ENCODE assay signal across 8 cellular contexts in the genomic region with DNA sequence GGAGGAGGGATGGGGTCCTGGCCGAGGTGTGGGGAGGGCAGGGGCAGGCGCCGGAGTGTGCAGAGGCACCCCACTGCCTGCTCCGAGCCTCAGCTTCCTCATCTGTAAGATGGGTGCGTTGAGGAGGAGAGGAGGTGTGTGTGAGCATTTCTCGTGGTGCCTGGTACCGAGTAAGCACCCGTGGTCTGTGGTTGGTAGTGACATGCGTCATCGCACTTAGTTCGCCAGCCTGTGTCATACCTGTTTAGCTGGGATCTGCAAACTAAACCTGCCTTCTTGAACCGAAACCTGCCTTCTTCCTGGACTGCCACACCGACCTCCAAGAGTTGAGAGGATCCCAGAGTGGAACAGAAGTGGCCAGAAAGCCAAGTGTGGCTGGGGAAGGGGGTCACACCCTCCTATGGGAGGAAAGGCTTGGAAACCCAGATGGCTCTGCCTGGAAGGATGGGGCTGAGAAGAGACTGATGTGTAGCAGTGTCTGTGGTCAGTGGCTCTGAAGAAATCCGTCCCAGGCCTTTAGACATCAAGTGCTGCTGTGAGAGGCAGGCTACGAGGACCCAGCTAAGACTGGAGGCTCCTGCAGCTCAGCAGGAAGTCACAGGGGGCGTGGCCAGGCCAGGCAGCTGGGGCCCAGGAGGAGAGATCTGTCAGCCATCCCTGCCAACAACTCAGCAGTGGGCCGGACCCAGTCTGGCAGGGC.
DNase-seq lines count a peak whose midpoint lies in the region; ATAC-seq and TF ChIP-seq lines count a peak whose summit lies in the region.

No MANE protein-coding gene starts in this region.

- H3K9me3 ChIP-seq in endodermal cell (ENCODE audit: control insufficient read depth, low read length): peaks cover 7% of the 10 kb centered on the region
- H3K9me3 ChIP-seq in neural progenitor cell (ENCODE audit: low read depth): no peaks in the 10 kb centered on the region
- H3K9me3 ChIP-seq in esophagus muscularis mucosa: no peaks in the 10 kb centered on the region

- peaks cover 21% of the 10 kb centered on the region for H3K36me3 ChIP-seq in endodermal cell (ENCODE audit: control insufficient read depth, insufficient read depth, low read length)
- H3K36me3 ChIP-seq in neural progenitor cell: no peaks in the 10 kb centered on the region
- peaks cover 0 to 19% (median 7%) of the 10 kb centered on the region in 4 donors for H3K36me3 ChIP-seq in esophagus muscularis mucosa

- POLR2A ChIA-PET in activated CD8-positive, alpha-beta T cell treated with anti-CD3 and anti-CD28 coated beads, Interleukin-2, amount 10 ng/mL, durations not matched to agents 7 days and 5 days (lab: Charles Lee): interaction anchor here (0.6 to 1.9 kb wide), 5 partner anchors 15 to 192 kb away, joined by 3 to 5 read pairs (median 4); no protein-coding TSS in a partner anchor

- H3K27ac Mint-ChIP-seq in activated CD8-positive, alpha-beta T cell treated with anti-CD3 and anti-CD28 coated beads, Interleukin-2, amount 10 ng/mL, durations not matched to agents 7 days and 5 days: no peak overlapping the region
- H3K27ac Mint-ChIP-seq in endodermal cell: no peak overlapping the region
- no peak overlapping the region for H3K27ac Mint-ChIP-seq in neural progenitor cell

- no peak for TF ChIP-seq EP300 in esophagus muscularis mucosa (IDR thresholded peaks at IDR 0.05)

- H3K27me3 ChIP-seq in endodermal cell (ENCODE audit: control insufficient read depth, insufficient read depth, low read length, poor library complexity, severe bottlenecking): no peaks in the 10 kb centered on the region
- no peaks in the 10 kb centered on the region for H3K27me3 ChIP-seq in neural progenitor cell
- H3K27me3 ChIP-seq in esophagus muscularis mucosa: no peaks in the 10 kb centered on the region

- no peak for TF ChIP-seq POLR2A in esophagus muscularis mucosa (IDR thresholded peaks at IDR 0.05; ENCODE audit: low read depth)

- CTCF ChIA-PET in activated CD8-positive, alpha-beta T cell treated with anti-CD3 and anti-CD28 coated beads, Interleukin-2, amount 10 ng/mL, durations not matched to agents 7 days and 5 days (lab: Charles Lee): interaction anchor here (1.0 to 1.5 kb wide), 7 partner anchors 15 to 251 kb away, joined by 3 to 5 read pairs (median 4); no protein-coding TSS in a partner anchor

- TF ChIP-seq CTCF in endodermal cell (conservative IDR thresholded peaks at IDR 0.05) (no peak), neural progenitor cell (IDR thresholded peaks at IDR 0.05) (no peak), esophagus muscularis mucosa (IDR thresholded peaks at IDR 0.05) (no peak)

- no peaks in the 10 kb centered on the region for H3K9me3 Mint-ChIP-seq in activated CD8-positive, alpha-beta T cell treated with anti-CD3 and anti-CD28 coated beads, Interleukin-2, amount 10 ng/mL, durations not matched to agents 7 days and 5 days (ENCODE audit: insufficient read depth)
- H3K9me3 Mint-ChIP-seq in endodermal cell (peaks cover 8% of the 10 kb centered on the region), neural progenitor cell (peaks cover 10% of the 10 kb centered on the region)

- WGBS in endodermal cell (ENCODE audit: insufficient coverage in 1 of 2, insufficient read length in 1 of 2), 2 experiments: 83 to 90% methylated on average over 13 to 17 of the region's 17 CpGs
- 70% methylated on average over 17 of the region's 17 CpGs for WGBS in esophagus muscularis mucosa

- H3K4me2 ChIP-seq in neural progenitor cell: no peak overlapping the region

- DNase-seq in A172 (ENCODE audit: low spot score) (peak; percentile 55), endodermal cell (peak; percentile 89), neural progenitor cell (ENCODE audit: low spot score) (peak; percentile 35), esophagus muscularis mucosa (ENCODE audit: extremely low spot score) (no peak)
- DNase-seq in activated CD8-positive, alpha-beta T cell treated with anti-CD3 and anti-CD28 coated beads, Interleukin-2, amount 10 ng/mL, durations not matched to agents 7 days and 5 days: peak; percentile 85

- H3K4me1 Mint-ChIP-seq in activated CD8-positive, alpha-beta T cell treated with anti-CD3 and anti-CD28 coated beads, Interleukin-2, amount 10 ng/mL, durations not matched to agents 7 days and 5 days (ENCODE audit: low read depth): peaks cover 14% of the 10 kb centered on the region
- H3K4me1 Mint-ChIP-seq in endodermal cell (peaks cover 36% of the 10 kb centered on the region), neural progenitor cell (peaks cover 19% of the 10 kb centered on the region)

- H3K9ac ChIP-seq in endodermal cell (ENCODE audit: extremely low read depth, low read length, poor library complexity, severe bottlenecking) (no peak overlapping the region), neural progenitor cell (no peak overlapping the region)

- peaks cover 3% of the 10 kb centered on the region for H3K79me2 ChIP-seq in neural progenitor cell (ENCODE audit: low read depth)

- peaks cover 45% of the 10 kb centered on the region for H4K20me1 ChIP-seq in neural progenitor cell (ENCODE audit: low read depth)

- peaks cover 15% of the 10 kb centered on the region for H3K4me1 ChIP-seq in endodermal cell (ENCODE audit: control insufficient read depth, insufficient read depth, low read length)
- peaks cover 20% of the 10 kb centered on the region for H3K4me1 ChIP-seq in neural progenitor cell
- H3K4me1 ChIP-seq in esophagus muscularis mucosa: peaks cover 39 to 62% (median 46%) of the 10 kb centered on the region in 4 donors

- no peak overlapping the region for H2AFZ ChIP-seq in neural progenitor cell (replicated peaks)

- intact Hi-C loops in esophagus muscularis mucosa (cut with DNase I): no loop called here

- H3K36me3 Mint-ChIP-seq in activated CD8-positive, alpha-beta T cell treated with anti-CD3 and anti-CD28 coated beads, Interleukin-2, amount 10 ng/mL, durations not matched to agents 7 days and 5 days (ENCODE audit: low read depth): peaks cover 18% of the 10 kb centered on the region
- H3K36me3 Mint-ChIP-seq in endodermal cell (ENCODE audit: low read depth) (peaks cover 29% of the 10 kb centered on the region), neural progenitor cell (peaks cover 14% of the 10 kb centered on the region)

- H3K27ac ChIP-seq in endodermal cell (ENCODE audit: low read depth, low read length) (no peak overlapping the region), neural progenitor cell (no peak overlapping the region), temporal lobe (ENCODE audit: low read depth, low read length) (peak overlapping the region; percentile 78), esophagus muscularis mucosa (replicated peaks in 1 of 4) (peak overlapping the region in 2 of 4 donors; percentile 45 to 51)

- ATAC-seq in GM19351 (IDR thresholded peaks at IDR 0.05; ENCODE audit: unreplicated experiment): peak; percentile 88
- peak; percentile 50 for ATAC-seq in HG03469 (IDR thresholded peaks at IDR 0.05; ENCODE audit: unreplicated experiment)
- peak; percentile 91 for ATAC-seq in activated CD8-positive, alpha-beta T cell treated with anti-CD3 and anti-CD28 coated beads, Interleukin-2, amount 10 ng/mL, durations not matched to agents 7 days and 5 days

- peak overlapping the region; percentile 55 for H3K4me3 Mint-ChIP-seq in activated CD8-positive, alpha-beta T cell treated with anti-CD3 and anti-CD28 coated beads, Interleukin-2, amount 10 ng/mL, durations not matched to agents 7 days and 5 days
- H3K4me3 Mint-ChIP-seq in endodermal cell: no peak overlapping the region
- no peak overlapping the region for H3K4me3 Mint-ChIP-seq in neural progenitor cell

- H3K4me3 ChIP-seq in endodermal cell (ENCODE audit: low read length) (no peak overlapping the region), neural progenitor cell (no peak overlapping the region), esophagus muscularis mucosa (no peak overlapping the region)

- H3K27me3 Mint-ChIP-seq in activated CD8-positive, alpha-beta T cell treated with anti-CD3 and anti-CD28 coated beads, Interleukin-2, amount 10 ng/mL, durations not matched to agents 7 days and 5 days (ENCODE audit: low read depth): no peaks in the 10 kb centered on the region
- H3K27me3 Mint-ChIP-seq in endodermal cell (ENCODE audit: insufficient read depth) (no peaks in the 10 kb centered on the region), neural progenitor cell (ENCODE audit: insufficient read depth, low read depth) (peaks cover 7% of the 10 kb centered on the region)

- H3F3A ChIP-seq in neural progenitor cell (ENCODE audit: low read depth): peaks cover 5% of the 10 kb centered on the region
